ENCODE assay signal across 1 cellular context in genomic region chr3:146530609-146531008, GRCh38.
TF ChIP-seq lines count a peak whose summit lies in the region.

No MANE protein-coding gene starts in this region.

TF ChIP-seq in neural cell, 6 proteins besides CTCF, POLR2A, EP300 and RAD21 (continued from another document):
- TF ChIP-seq REST (IDR thresholded peaks at IDR 0.05; ENCODE audit: borderline replicate concordance) (no peak), EZH2 (IDR thresholded peaks at IDR 0.05; ENCODE audit: borderline replicate concordance, insufficient read depth, low read length, poor library complexity, severe bottlenecking) (no peak)
TF ChIP-seq in neural cell: peak in this region for 0.
